Comparison of ENCODE assay signal across 8 cellular contexts in the genomic region with DNA sequence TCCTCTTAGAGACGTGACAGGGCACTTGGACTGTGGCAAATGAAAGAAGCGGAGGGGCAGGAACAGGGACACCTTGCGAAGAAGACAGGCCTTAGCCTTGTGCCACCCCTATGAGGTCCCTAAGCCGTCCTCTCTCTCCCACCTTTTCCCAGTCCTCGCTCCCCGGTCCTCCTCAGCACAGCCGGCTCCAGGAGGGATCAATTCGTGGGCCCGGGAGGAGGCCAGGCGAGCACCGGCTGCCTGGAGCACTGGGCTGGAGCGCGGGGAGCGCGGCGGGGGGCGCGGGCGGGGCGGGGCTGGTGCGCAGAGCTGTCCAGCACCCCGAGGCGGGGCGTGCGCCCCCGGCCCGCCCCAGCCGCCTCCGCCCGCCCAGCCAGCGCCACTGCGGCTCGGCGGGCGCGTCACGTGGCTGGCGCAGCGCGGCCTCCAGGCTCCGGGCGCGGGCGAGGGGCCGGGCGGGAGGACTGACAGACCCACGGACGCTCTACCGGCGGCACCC. TPM values are rescaled to one million over a fixed set of nuclear protein-coding genes. Genes with fewer than 3 reads are reported as not detected.
DNase-seq lines count a peak whose midpoint lies in the region; ATAC-seq and TF ChIP-seq lines count a peak whose summit lies in the region.

A gene with protein sequence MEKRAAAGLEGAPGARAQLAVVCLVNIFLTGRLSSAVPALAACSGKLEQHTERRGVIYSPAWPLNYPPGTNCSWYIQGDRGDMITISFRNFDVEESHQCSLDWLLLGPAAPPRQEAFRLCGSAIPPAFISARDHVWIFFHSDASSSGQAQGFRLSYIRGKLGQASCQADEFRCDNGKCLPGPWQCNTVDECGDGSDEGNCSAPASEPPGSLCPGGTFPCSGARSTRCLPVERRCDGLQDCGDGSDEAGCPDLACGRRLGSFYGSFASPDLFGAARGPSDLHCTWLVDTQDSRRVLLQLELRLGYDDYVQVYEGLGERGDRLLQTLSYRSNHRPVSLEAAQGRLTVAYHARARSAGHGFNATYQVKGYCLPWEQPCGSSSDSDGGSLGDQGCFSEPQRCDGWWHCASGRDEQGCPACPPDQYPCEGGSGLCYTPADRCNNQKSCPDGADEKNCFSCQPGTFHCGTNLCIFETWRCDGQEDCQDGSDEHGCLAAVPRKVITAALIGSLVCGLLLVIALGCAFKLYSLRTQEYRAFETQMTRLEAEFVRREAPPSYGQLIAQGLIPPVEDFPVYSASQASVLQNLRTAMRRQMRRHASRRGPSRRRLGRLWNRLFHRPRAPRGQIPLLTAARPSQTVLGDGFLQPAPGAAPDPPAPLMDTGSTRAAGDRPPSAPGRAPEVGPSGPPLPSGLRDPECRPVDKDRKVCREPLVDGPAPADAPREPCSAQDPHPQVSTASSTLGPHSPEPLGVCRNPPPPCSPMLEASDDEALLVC (plus strand): TSS at position 467 of the 499 bp plus-strand sequence. CDS start 456 bp downstream, outside the sequence.

- DNase-seq in activated naive CD4-positive, alpha-beta T cell treated with anti-CD3 and anti-CD28 coated beads for 36 hours = no peak
- DNase-seq in activated naive CD4-positive, alpha-beta T cell treated with anti-CD3 and anti-CD28 coated beads, Interleukin-2, amount 50 U/mL, for 16 hours = no peak
- peak; percentile 40 for DNase-seq in RKO (ENCODE audit: low spot score)
- DNase-seq in epithelial cell of esophagus (ENCODE audit: low read depth) = peak; percentile 32
- DNase-seq in mucosa of gallbladder (ENCODE audit: low spot score) = no peak
- DNase-seq in ureter (ENCODE audit: low spot score) = no peak
- DNase-seq in putamen (ENCODE audit: low spot score) = no peak

- peaks cover 27% of the 10 kb centered on the region for H3K27me3 Mint-ChIP-seq in activated naive CD4-positive, alpha-beta T cell treated with anti-CD3 and anti-CD28 coated beads for 36 hours (ENCODE audit: low read depth)

- H3K36me3 Mint-ChIP-seq in activated naive CD4-positive, alpha-beta T cell treated with anti-CD3 and anti-CD28 coated beads for 36 hours (ENCODE audit: low read depth) = no peaks in the 10 kb centered on the region

- no peak within 1 kb of the TSS for H3K27ac Mint-ChIP-seq in activated naive CD4-positive, alpha-beta T cell treated with anti-CD3 and anti-CD28 coated beads for 36 hours

- TF ChIP-seq CTCF in epithelial cell of esophagus (IDR thresholded peaks at IDR 0.05; ENCODE audit: insufficient read depth, low read depth, low read length, missing control alignments) = no peak

- peak within 1 kb of the TSS; percentile 51 for H3K4me3 ChIP-seq in epithelial cell of esophagus (ENCODE audit: low read length)

- peak within 1 kb of the TSS; percentile 52 for H3K4me3 Mint-ChIP-seq in activated naive CD4-positive, alpha-beta T cell treated with anti-CD3 and anti-CD28 coated beads for 36 hours

- H3K9me3 Mint-ChIP-seq in activated naive CD4-positive, alpha-beta T cell treated with anti-CD3 and anti-CD28 coated beads for 36 hours = no peaks in the 10 kb centered on the region

- CTCF ChIA-PET in activated naive CD4-positive, alpha-beta T cell treated with anti-CD3 and anti-CD28 coated beads for 36 hours (lab: Charles Lee) = no interaction called here

- no peaks in the 10 kb centered on the region for H3K4me1 Mint-ChIP-seq in activated naive CD4-positive, alpha-beta T cell treated with anti-CD3 and anti-CD28 coated beads for 36 hours (ENCODE audit: low read depth)

- intact Hi-C loops in activated naive CD4-positive, alpha-beta T cell treated with anti-CD3 and anti-CD28 coated beads for 36 hours (cut with micrococcal nuclease) = no loop called here

- no peak for ATAC-seq in HG02571 (IDR thresholded peaks at IDR 0.05; ENCODE audit: unreplicated experiment)

RNA-seq across cellular contexts. Expression of the gene that starts here (rescaled TPM):
- under 1 TPM; 0.76 to 0.84 TPM for total RNA-seq in activated naive CD4-positive, alpha-beta T cell treated with anti-CD3 and anti-CD28 coated beads for 36 hours
- 25.7 TPM for total RNA-seq in mucosa of gallbladder
- 15.0 TPM for total RNA-seq in ureter

Comparison
In these comparisons a context has a peak if more than half of its experiments do, and no peak if none do; other contexts are left out.
1. DNase-seq: peak in RKO (single experiment) and epithelial cell of esophagus (single experiment); none in activated naive CD4-positive, alpha-beta T cell treated with anti-CD3 and anti-CD28 coated beads for 36 hours (single experiment), activated naive CD4-positive, alpha-beta T cell treated with anti-CD3 and anti-CD28 coated beads, Interleukin-2, amount 50 U/mL, for 16 hours (single experiment), mucosa of gallbladder (single experiment), ureter (single experiment) and putamen (single experiment).